In the genomic region with DNA sequence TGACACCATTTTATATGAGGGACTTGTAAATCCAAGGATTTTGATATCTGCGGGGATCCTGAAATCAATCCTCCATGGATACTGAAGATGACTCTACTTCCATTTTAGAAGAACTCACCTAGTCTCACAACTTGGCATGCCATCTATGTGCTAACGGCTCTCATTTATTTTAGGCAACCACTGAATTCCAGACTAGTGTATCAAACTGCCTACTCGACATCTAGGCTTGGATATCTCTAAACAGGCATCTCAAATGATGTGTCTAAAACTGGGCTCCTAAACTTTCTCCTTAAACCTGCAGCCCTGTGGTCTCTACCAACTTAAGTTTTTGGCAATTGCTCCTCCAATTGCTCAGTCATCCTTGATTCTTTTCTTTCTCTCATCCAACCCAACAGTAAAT, we compare ENCODE assay signal across 17 cellular contexts. TPM values are rescaled to one million over a fixed set of nuclear protein-coding genes. Genes with fewer than 3 reads are reported as not detected.
DNase-seq lines count a peak whose midpoint lies in the region; ATAC-seq and TF ChIP-seq lines count a peak whose summit lies in the region.
"Had no signal": no experiment of that assay in that cellular context is flagged by ENCODE, and none has a peak within 500 bp of the region (broad histone marks: within the 10 kb centered on the region; RNA-seq: fewer than 3 reads in every experiment).

No MANE protein-coding gene starts in this region.

- no peaks in the 10 kb centered on the region for H3K4me1 Mint-ChIP-seq in CD8-positive, alpha-beta memory T cell
- H3K4me1 Mint-ChIP-seq in H9: no peaks in the 10 kb centered on the region
- H3K4me1 Mint-ChIP-seq: CD14-positive monocyte had no signal

- H3K36me3 Mint-ChIP-seq in CD8-positive, alpha-beta memory T cell: peaks cover 7 to 82% (median 38%) of the 10 kb centered on the region in 3 donors
- H3K36me3 Mint-ChIP-seq in H9 (ENCODE audit: insufficient read depth in 1 of 3, low read depth in 3 of 3): peaks cover 31 to 68% (median 63%) of the 10 kb centered on the region in 3 experiments; a peak in 6 of 7 replicates

- no peak overlapping the region for H3K4ac ChIP-seq in H9 (ENCODE audit: low read depth, low read length)

- peaks cover 32% of the 10 kb centered on the region for H3K36me3 ChIP-seq in CD8-positive, alpha-beta memory T cell (ENCODE audit: insufficient read depth, low read length)
- H3K36me3 ChIP-seq in brain microvascular endothelial cell (replicated peaks) (peaks cover 29% of the 10 kb centered on the region), psoas muscle (ENCODE audit: insufficient read depth in 1 of 2, low read depth in 1 of 2) (peaks cover 2 to 93% of the 10 kb centered on the region in 2 donors)

- H3K79me2 ChIP-seq in H9 (ENCODE audit: insufficient read depth, low read length): no peaks in the 10 kb centered on the region

- H4K5ac ChIP-seq in H9 (ENCODE audit: insufficient read length, low read depth, low read length): no peak overlapping the region

- H3K27ac ChIP-seq in CD8-positive, alpha-beta memory T cell (ENCODE audit: low read depth, low read length): no peak overlapping the region
- H3K27ac ChIP-seq in brain microvascular endothelial cell (no peak overlapping the region), psoas muscle (no peak overlapping the region), H9 (ENCODE audit: insufficient read length, low read depth, low read length) (no peak overlapping the region)
- H3K27ac ChIP-seq: PC-9, SK-N-MC had no signal

- no peak overlapping the region for H3K14ac ChIP-seq in H9 (ENCODE audit: insufficient read depth, low read length)

- intact Hi-C loops in psoas muscle (cut with DNase I): no loop called here

- H2BK120ac ChIP-seq in H9 (ENCODE audit: low read depth, low read length, poor library complexity, severe bottlenecking): no peak overlapping the region

- H3K9ac ChIP-seq in H9 (ENCODE audit: extremely low read depth, insufficient read length, low read length): no peak overlapping the region

- H3K27me3 Mint-ChIP-seq in CD8-positive, alpha-beta memory T cell: no peaks in the 10 kb centered on the region
- no peaks in the 10 kb centered on the region for H3K27me3 Mint-ChIP-seq in H9 (ENCODE audit: low read depth)

- no peak for DNase-seq in CD8-positive, alpha-beta memory T cell
- DNase-seq in LHCN-M2 (ENCODE audit: low read depth) (peak; percentile 21), brain microvascular endothelial cell (peak; percentile 23), psoas muscle (no peak), SIG-M5 (lab: John Stamatoyannopoulos, UW) (no peak), NCI-H1694 (lab: John Stamatoyannopoulos, UW) (no peak), H9 (no peak)
- DNase-seq in stimulated activated naive CD4-positive, alpha-beta T cell (lab: John Stamatoyannopoulos, UW): no peak
- DNase-seq: DND-41, NCI-H146, NCI-H2107, NCI-H345, NCI-H526 treated with DMSO at 0.1 percent for 48 hours, PC-9, T-helper 1 cell had no signal

- H2AFZ ChIP-seq in H9 (ENCODE audit: low read length): no peak overlapping the region
- H2AFZ ChIP-seq: PC-9 had no signal

- H2AK5ac ChIP-seq in H9 (ENCODE audit: insufficient read length, low read length): no peak overlapping the region

- H3K79me1 ChIP-seq in H9 (ENCODE audit: insufficient read depth, low read depth, low read length, poor library complexity, severe bottlenecking): no peaks in the 10 kb centered on the region

- H3K18ac ChIP-seq in H9 (ENCODE audit: insufficient read length, low read depth, low read length): no peak overlapping the region

- H4K8ac ChIP-seq in H9 (replicated peaks; ENCODE audit: insufficient read length, low read depth, low read length): no peak overlapping the region

- ATAC-seq in psoas muscle: peak; percentile 30 to 72 (median 47)

- 35 to 59% (median 40%) methylated on average over 3 of the region's 3 CpGs for WGBS in psoas muscle, 3 donors
- WGBS in H9 (ENCODE audit: extremely low coverage, insufficient read length, low lambda C conversion rate): no CpG with 5 or more reads among the region's 3 CpGs

- H3K4me3 ChIP-seq in CD8-positive, alpha-beta memory T cell (ENCODE audit: low read length): no peak overlapping the region
- no peak overlapping the region for H3K4me3 ChIP-seq in brain microvascular endothelial cell (ENCODE audit: low read depth, low read length)
- no peak overlapping the region for H3K4me3 ChIP-seq in psoas muscle
- H3K4me3 ChIP-seq: PC-9, SK-N-MC had no signal

- H3K9me3 ChIP-seq in CD8-positive, alpha-beta memory T cell (ENCODE audit: low read length): no peaks in the 10 kb centered on the region
- H3K9me3 ChIP-seq in psoas muscle (no peaks in the 10 kb centered on the region), H9 (ENCODE audit: control insufficient read depth, low read depth, low read length) (no peaks in the 10 kb centered on the region)

- H3K4me3 Mint-ChIP-seq in CD8-positive, alpha-beta memory T cell: no peak overlapping the region
- no peak overlapping the region for H3K4me3 Mint-ChIP-seq in H9
- H3K4me3 Mint-ChIP-seq: CD14-positive monocyte had no signal

- H2BK15ac ChIP-seq in H9 (ENCODE audit: low read depth, low read length): no peak overlapping the region

- in situ Hi-C loops in brain microvascular endothelial cell (cut with HindIII; ENCODE audit: low pct_ligation_motif_present, low sequenced_read_pairs): no loop called here

- no peaks in the 10 kb centered on the region for H3K4me1 ChIP-seq in CD8-positive, alpha-beta memory T cell (ENCODE audit: insufficient read depth, low read length)
- H3K4me1 ChIP-seq in psoas muscle: peaks cover 7% of the 10 kb centered on the region
- no peaks in the 10 kb centered on the region for H3K4me1 ChIP-seq in H9 (ENCODE audit: insufficient read depth, low read length)

- H2BK20ac ChIP-seq in H9 (ENCODE audit: low read depth, low read length, poor library complexity, severe bottlenecking): no peak overlapping the region

- POLR2A ChIA-PET in CD8-positive, alpha-beta memory T cell (lab: Charles Lee): no interaction called here

- H3T11ph ChIP-seq in H9 (ENCODE audit: low read length): no peak overlapping the region

- no peaks in the 10 kb centered on the region for H4K20me1 ChIP-seq in H9 (ENCODE audit: control insufficient read depth, insufficient read depth, insufficient read length)

- H4K91ac ChIP-seq in H9 (ENCODE audit: insufficient read length, low read depth, low read length): no peak overlapping the region

- H3K27ac Mint-ChIP-seq in CD8-positive, alpha-beta memory T cell: peak overlapping the region in 5 of 8 donors; percentile 3 to 63 (median 56)
- H3K27ac Mint-ChIP-seq in H9: peak overlapping the region in 1 of 3 experiments; percentile 15; a peak in 1 of 7 replicates
- H3K27ac Mint-ChIP-seq: CD14-positive monocyte had no signal

- CTCF ChIA-PET in CD8-positive, alpha-beta memory T cell (lab: Charles Lee): no interaction called here

- no peak overlapping the region for H2BK12ac ChIP-seq in H9 (ENCODE audit: insufficient read length, low read depth, low read length)

- no peak for TF ChIP-seq CTCF in brain microvascular endothelial cell (IDR thresholded peaks at IDR 0.05; ENCODE audit: low read depth, low read length, missing control alignments)
- no peak for TF ChIP-seq CTCF in psoas muscle (IDR thresholded peaks at IDR 0.05)
- no peak for TF ChIP-seq CTCF in H9 (conservative IDR thresholded peaks at IDR 0.05)

- H2BK5ac ChIP-seq in H9 (ENCODE audit: insufficient read length, low read length): no peak overlapping the region

- no peak overlapping the region for H3K4me2 ChIP-seq in H9 (ENCODE audit: insufficient read depth, insufficient read length, low read length)
- H3K4me2 ChIP-seq: PC-9 had no signal

- no peaks in the 10 kb centered on the region for H3K27me3 ChIP-seq in CD8-positive, alpha-beta memory T cell (ENCODE audit: insufficient read depth, low read length, poor library complexity, severe bottlenecking)
- H3K27me3 ChIP-seq in brain microvascular endothelial cell (replicated peaks) (no peaks in the 10 kb centered on the region), psoas muscle (ENCODE audit: insufficient read depth in 3 of 3, low read length in 2 of 3) (no peaks in the 10 kb centered on the region), H9 (ENCODE audit: insufficient read depth, low read length) (no peaks in the 10 kb centered on the region)

- no peak overlapping the region for H3K23ac ChIP-seq in H9 (ENCODE audit: insufficient read length, low read depth, low read length)

- no peak overlapping the region for H3K56ac ChIP-seq in H9 (ENCODE audit: insufficient read length, low read depth, low read length)

- H3K9me3 Mint-ChIP-seq in CD8-positive, alpha-beta memory T cell: no peaks in the 10 kb centered on the region
- no peaks in the 10 kb centered on the region for H3K9me3 Mint-ChIP-seq in H9
- H3K9me3 Mint-ChIP-seq: CD14-positive monocyte had no signal

- no peaks in the 10 kb centered on the region for H3K23me2 ChIP-seq in H9 (ENCODE audit: insufficient read length, low read depth, low read length, poor library complexity, severe bottlenecking)

RNA-seq across cellular contexts. Expression of gene CLNS1A, which starts 31.2 kb away (rescaled TPM):
- total RNA-seq in CD8-positive, alpha-beta memory T cell: 100 to 1,000 TPM; 138 to 143 TPM
- polyA plus RNA-seq in CD8-positive, alpha-beta memory T cell: 114 TPM
- total RNA-seq in LHCN-M2 (2014; rRNA removed): 131 and 168 TPM in 2 replicates
- polyA plus RNA-seq in LHCN-M2 (2012): 104 TPM
- 10 to 100 TPM; 67.0 to 89.0 (median 75.1) TPM for total RNA-seq in psoas muscle
- polyA plus RNA-seq in psoas muscle: 10 to 100 TPM; 62.1 to 86.4 (median 64.3) TPM
- 152 and 165 TPM in 2 replicates for total RNA-seq in H9 (2021)

Comparison
In these comparisons a context has a peak if more than half of its experiments do, and no peak if none do; other contexts are left out.
1. DNase-seq: peak in LHCN-M2 (single experiment) and brain microvascular endothelial cell (single experiment); none in CD8-positive, alpha-beta memory T cell (0 of 5), psoas muscle (0 of 2), SIG-M5 (single experiment), stimulated activated naive CD4-positive, alpha-beta T cell (0 of 6), NCI-H1694 (single experiment) and H9 (single experiment).